In the genomic region with DNA sequence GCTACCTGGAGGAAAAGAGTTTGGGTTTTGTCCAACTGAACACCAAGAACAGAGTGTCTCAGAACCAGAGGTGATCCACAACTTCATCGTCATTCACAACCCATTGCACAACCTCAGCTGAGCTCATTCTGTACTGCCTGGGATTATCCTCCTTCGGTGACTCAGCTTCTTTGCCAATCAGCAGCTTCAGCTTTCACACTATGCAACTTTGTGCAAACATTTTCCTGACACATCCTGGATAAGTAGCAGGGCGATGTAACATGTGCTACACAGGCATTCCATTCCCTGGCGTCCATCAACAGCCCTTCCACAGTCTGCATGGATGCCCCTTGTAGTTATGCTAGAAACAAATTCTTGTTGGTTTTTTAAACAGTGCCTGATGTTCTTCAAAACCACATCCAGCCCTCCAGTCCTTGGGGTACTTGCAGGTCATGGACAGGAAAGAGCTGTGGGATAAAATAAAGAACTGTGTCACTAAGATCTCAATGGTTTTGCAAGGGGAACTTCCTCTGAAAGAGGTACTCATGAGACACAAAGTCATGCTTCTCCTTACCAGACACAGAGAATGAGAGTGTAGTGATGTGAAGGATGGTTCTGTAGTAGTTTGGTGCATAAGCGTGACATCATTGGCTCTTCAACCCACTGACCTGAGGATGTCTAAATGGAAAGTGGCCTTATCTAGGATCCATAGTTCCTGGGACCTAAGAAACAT, we compare ENCODE assay signal across 12 cellular contexts.
DNase-seq lines count a peak whose midpoint lies in the region; ATAC-seq and TF ChIP-seq lines count a peak whose summit lies in the region.
"Had no signal": no experiment of that assay in that cellular context is flagged by ENCODE, and none has a peak within 500 bp of the region (broad histone marks: within the 10 kb centered on the region; RNA-seq: fewer than 3 reads in every experiment).

No MANE protein-coding gene starts in this region.

- CTCF ChIA-PET in PC-9 (lab: Charles Lee) = no interaction called here

- no peaks in the 10 kb centered on the region for H3K79me2 ChIP-seq in GM23248 (ENCODE audit: insufficient read depth)
- H3K79me2 ChIP-seq in PC-9 (ENCODE audit: low read depth) = no peaks in the 10 kb centered on the region

- BruUV-seq in PC-9 (replicated peaks; lab: Mats Ljungman, UMichigan) = no TSS peak

- no peak overlapping the region for H3K4me2 ChIP-seq in GM23248 (ENCODE audit: unreplicated experiment)
- 0 out of 2 replicates have a peak overlapping the region, but pooled peaks have one; percentile 7 for H3K4me2 ChIP-seq in PC-9

- TF ChIP-seq CTCF in PC-9 (conservative IDR thresholded peaks at IDR 0.05) (no peak), esophagus squamous epithelium (IDR thresholded peaks at IDR 0.05) (no peak)

- H2AFZ ChIP-seq in GM23248 = no peak overlapping the region
- H2AFZ ChIP-seq in PC-9 = no peak overlapping the region

- no peaks in the 10 kb centered on the region for H3F3A ChIP-seq in GM23248 (ENCODE audit: insufficient read depth)
- H3F3A ChIP-seq in PC-9 (ENCODE audit: insufficient read depth, low read depth) = no peaks in the 10 kb centered on the region; the same call in 1 of the 2 replicates

- H3K9me2 ChIP-seq in GM23248 (ENCODE audit: insufficient read depth) (no peaks in the 10 kb centered on the region), PC-9 (ENCODE audit: insufficient read depth) (no peaks in the 10 kb centered on the region)

- no peak for TF ChIP-seq POLR2A in esophagus squamous epithelium (IDR thresholded peaks at IDR 0.05)

- H3K4me1 ChIP-seq in GM23248 (ENCODE audit: insufficient read depth) = no peaks in the 10 kb centered on the region
- H3K4me1 ChIP-seq in PC-9 (replicated peaks; ENCODE audit: insufficient read depth) = peaks cover 3% of the 10 kb centered on the region; the same call in 1 of the 2 replicates
- peaks cover 0 to 27% (median 17%) of the 10 kb centered on the region in 3 donors for H3K4me1 ChIP-seq in esophagus squamous epithelium
- H3K4me1 ChIP-seq: thyroid gland had no signal

- H3K4me3 ChIP-seq in GM23248 (no peak overlapping the region), PC-9 (no peak overlapping the region), esophagus squamous epithelium (no peak overlapping the region)
- H3K4me3 ChIP-seq: thyroid gland had no signal

- DNase-seq in GM23248 (peak; percentile 23), PC-9 (peak; percentile 14 to 59), esophagus squamous epithelium (lab: John Stamatoyannopoulos, UW) (no peak), pons (ENCODE audit: low spot score) (peak; percentile 12), SHP77 treated with DMSO at 0.1 percent for 48 hours (lab: John Stamatoyannopoulos, UW) (no peak), NK-92 (lab: John Stamatoyannopoulos, UW; ENCODE audit: unreplicated experiment) (no peak), inferior parietal cortex (ENCODE audit: extremely low spot score) (no peak)
- DNase-seq: activated CD8-positive, alpha-beta memory T cell treated with anti-CD3 and anti-CD28 coated beads, Interleukin-2, amount 10 ng/mL, durations not matched to agents 7 days and 5 days; H7; NK-92 treated with Interleukin-12 subunit alpha and Interleukin-12 subunit beta, amount 100 ng/mL, for 24 hours; thyroid gland had no signal

- H4K20me1 ChIP-seq in GM23248 (ENCODE audit: insufficient read depth) (no peaks in the 10 kb centered on the region), PC-9 (ENCODE audit: insufficient read depth) (no peaks in the 10 kb centered on the region)

- ATAC-seq in GM18519 (IDR thresholded peaks at IDR 0.05; ENCODE audit: low FRiP score, unreplicated experiment) = no peak
- ATAC-seq: activated CD8-positive, alpha-beta memory T cell treated with anti-CD3 and anti-CD28 coated beads, Interleukin-2, amount 10 ng/mL, durations not matched to agents 7 days and 5 days had no signal

- intact Hi-C loops in PC-9 (cut with micrococcal nuclease; ENCODE audit: unreplicated experiment) (no loop called here), esophagus squamous epithelium (cut with DNase I) (no loop called here)

- H3K36me3 ChIP-seq in GM23248 (ENCODE audit: low read depth) (no peaks in the 10 kb centered on the region), PC-9 (ENCODE audit: low read depth) (no peaks in the 10 kb centered on the region), esophagus squamous epithelium (no peaks in the 10 kb centered on the region)
- H3K36me3 ChIP-seq: thyroid gland had no signal

- H3K27me3 ChIP-seq in GM23248 (replicated peaks; ENCODE audit: insufficient read depth) (no peaks in the 10 kb centered on the region), PC-9 (ENCODE audit: insufficient read depth, low read depth) (no peaks in the 10 kb centered on the region), esophagus squamous epithelium (no peaks in the 10 kb centered on the region)
- H3K27me3 ChIP-seq: thyroid gland had no signal

- H3K9me3 ChIP-seq in GM23248 (ENCODE audit: low read depth) = no peaks in the 10 kb centered on the region
- H3K9me3 ChIP-seq in PC-9 (ENCODE audit: insufficient read depth, low read depth) = no peaks in the 10 kb centered on the region
- H3K9me3 ChIP-seq in esophagus squamous epithelium = no peaks in the 10 kb centered on the region
- H3K9me3 ChIP-seq: thyroid gland had no signal

- no peak overlapping the region for H3K9ac ChIP-seq in GM23248

- in situ Hi-C loops in GM23248 (cut with MboI) = no loop called here

- POLR2A ChIA-PET in PC-9 (lab: Charles Lee; ENCODE audit: unreplicated experiment) = no interaction called here

- 12 to 25% methylated on average over 5 of the region's 5 CpGs for WGBS in GM23248 (ENCODE audit: low coverage in 1 of 2, low lambda C conversion rate in 2 of 2, missing lambda C conversion rate in 2 of 2), 2 experiments
- WGBS in esophagus squamous epithelium, 2 donors = 47 to 54% methylated on average over 4 to 5 of the region's 5 CpGs

- no peak overlapping the region for H3K27ac ChIP-seq in GM23248
- 0 out of 2 replicates have a peak overlapping the region, but pooled peaks have one; percentile 34 for H3K27ac ChIP-seq in PC-9
- H3K27ac ChIP-seq in esophagus squamous epithelium = peak overlapping the region in 3 of 4 donors; percentile 2 to 71 (median 70)
- H3K27ac ChIP-seq: thyroid gland had no signal

Comparison
In these comparisons a context has a peak if more than half of its experiments do, and no peak if none do; other contexts are left out.
1. DNase-seq: peak in GM23248 (single experiment), PC-9 (2 of 2) and pons (single experiment); none in esophagus squamous epithelium (single experiment), SHP77 treated with DMSO at 0.1 percent for 48 hours (single experiment), NK-92 (single experiment) and inferior parietal cortex (single experiment).